1 cellular context compared by ENCODE assay signal in genomic region chr14:33454707-33455106, GRCh38.
TF ChIP-seq lines count a peak whose summit lies in the region.

No MANE protein-coding gene starts in this region.

TF ChIP-seq in WTC11, 78 proteins besides CTCF, POLR2A, EP300 and RAD21 (continued from another document):
- TF ChIP-seq ZNF532 (CRISPR knock-in tag; IDR thresholded peaks at IDR 0.05; ENCODE audit: borderline replicate concordance) (no peak), NR1H2 (CRISPR knock-in tag; IDR thresholded peaks at IDR 0.05) (no peak), USF1 (CRISPR knock-in tag; IDR thresholded peaks at IDR 0.05) (no peak), IRF1 (CRISPR knock-in tag; IDR thresholded peaks at IDR 0.05) (no peak), ELF4 (CRISPR knock-in tag; IDR thresholded peaks at IDR 0.05; ENCODE audit: low read depth) (no peak), ZBTB21 (CRISPR knock-in tag; IDR thresholded peaks at IDR 0.05; ENCODE audit: borderline replicate concordance) (no peak)
TF ChIP-seq in WTC11: peak in this region for 0.
